In genomic region chr14:52917732-52918131, GRCh38 we compare ENCODE assay signal across 11 cellular contexts. TPM values are rescaled to one million over a fixed set of nuclear protein-coding genes. Genes with fewer than 3 reads are reported as not detected.
A peak's percentile ranks its signal among the peaks of the same experiment; 100 is the strongest.
DNase-seq lines count a peak whose midpoint lies in the region; ATAC-seq and TF ChIP-seq lines count a peak whose summit lies in the region.
"Had no signal": no experiment of that assay in that cellular context is flagged by ENCODE, and none has a peak within 500 bp of the region (broad histone marks: within the 10 kb centered on the region; RNA-seq: fewer than 3 reads in every experiment).

No MANE protein-coding gene starts in this region.

- H3K4me3 ChIP-seq in CD8-positive, alpha-beta memory T cell (ENCODE audit: low read length): no peak overlapping the region
- H3K4me3 ChIP-seq in ovary: no peak overlapping the region

- ATAC-seq in T-cell (replicated peaks in 1 of 4) (no peak), sciatic nerve (peak; percentile 64), HG02852 (IDR thresholded peaks at IDR 0.05; ENCODE audit: unreplicated experiment) (no peak)

- POLR2A ChIA-PET in CD8-positive, alpha-beta memory T cell (lab: Charles Lee): interaction anchor here (1.8 kb wide), 1 partner anchor 235 kb away, joined by 5 read pairs; the partner anchor contains the start of gene DDHD1
- POLR2A ChIA-PET in T-cell (lab: Charles Lee): interaction anchor here in 1 of 2 donors (0.6 to 1.0 kb wide), 2 partner anchors 12 to 19 kb away, joined by 3 read pairs; no protein-coding TSS in a partner anchor

- TF ChIP-seq EP300 in ovary (IDR thresholded peaks at IDR 0.05): no peak

- H3K9me3 Mint-ChIP-seq in CD8-positive, alpha-beta memory T cell: no peaks in the 10 kb centered on the region
- H3K9me3 Mint-ChIP-seq in T-cell: no peaks in the 10 kb centered on the region

- WGBS in ovary, 3 donors: 18 to 69% (median 22%) methylated on average over 1 of the region's 1 CpG

- peaks cover 0 to 3% of the 10 kb centered on the region in 2 donors for H3K27me3 Mint-ChIP-seq in CD8-positive, alpha-beta memory T cell
- peaks cover 0 to 1% of the 10 kb centered on the region in 2 donors for H3K27me3 Mint-ChIP-seq in T-cell

- intact Hi-C loops in sciatic nerve (cut with DNase I): no loop called here
- intact Hi-C loops in ovary (cut with DNase I): no loop called here

- no peak for DNase-seq in CD8-positive, alpha-beta memory T cell
- DNase-seq in T-cell (peak in 1 of 34 experiments; percentile 1), fibroblast of peridontal ligament (ENCODE audit: extremely low read depth) (peak; percentile 62), sciatic nerve (ENCODE audit: low spot score) (no peak), ovary (no peak), amniotic stem cell (lab: John Stamatoyannopoulos, UW) (no peak), NCI-H2029 treated with DMSO at 0.1 percent for 48 hours (lab: John Stamatoyannopoulos, UW) (no peak)
- DNase-seq: foreskin keratinocyte, NCI-H524, T1000 had no signal

- TF ChIP-seq POLR2A in ovary (IDR thresholded peaks at IDR 0.05): no peak

- no peak for TF ChIP-seq CTCF in ovary (IDR thresholded peaks at IDR 0.05)

- peaks cover 21% of the 10 kb centered on the region for H3K4me1 ChIP-seq in CD8-positive, alpha-beta memory T cell (ENCODE audit: insufficient read depth, low read length)
- peaks cover 5% of the 10 kb centered on the region for H3K4me1 ChIP-seq in ovary (ENCODE audit: insufficient read depth)

- CTCF ChIA-PET in CD8-positive, alpha-beta memory T cell (lab: Charles Lee): interaction anchor here (0.8 to 1.2 kb wide), 2 partner anchors 9 to 30 kb away, joined by 4 to 5 read pairs; no protein-coding TSS in a partner anchor
- CTCF ChIA-PET in T-cell (lab: Charles Lee): interaction anchor here in 1 of 2 donors (0.9 kb wide), 1 partner anchor 126 kb away, joined by 4 read pairs; no protein-coding TSS in a partner anchor

- peaks cover 28 to 38% (median 34%) of the 10 kb centered on the region in 3 donors for H3K4me1 Mint-ChIP-seq in CD8-positive, alpha-beta memory T cell
- peaks cover 28 to 36% (median 30%) of the 10 kb centered on the region in 3 donors for H3K4me1 Mint-ChIP-seq in T-cell

- H3K9me3 ChIP-seq in CD8-positive, alpha-beta memory T cell (ENCODE audit: low read length): no peaks in the 10 kb centered on the region
- no peaks in the 10 kb centered on the region for H3K9me3 ChIP-seq in ovary

- H3K4me3 Mint-ChIP-seq in CD8-positive, alpha-beta memory T cell: peak overlapping the region in 4 of 7 donors; percentile 0 to 63 (median 40)
- peak overlapping the region in 1 of 3 donors; percentile 36 for H3K4me3 Mint-ChIP-seq in T-cell

- H3K36me3 Mint-ChIP-seq in CD8-positive, alpha-beta memory T cell: no peaks in the 10 kb centered on the region
- H3K36me3 Mint-ChIP-seq in T-cell: no peaks in the 10 kb centered on the region

- H3K36me3 ChIP-seq in CD8-positive, alpha-beta memory T cell (ENCODE audit: insufficient read depth, low read length): no peaks in the 10 kb centered on the region
- H3K36me3 ChIP-seq in ovary: no peaks in the 10 kb centered on the region

- H3K27me3 ChIP-seq in CD8-positive, alpha-beta memory T cell (ENCODE audit: insufficient read depth, low read length, poor library complexity, severe bottlenecking): no peaks in the 10 kb centered on the region
- no peaks in the 10 kb centered on the region for H3K27me3 ChIP-seq in ovary
- H3K27me3 ChIP-seq: foreskin keratinocyte had no signal

- H3K27ac ChIP-seq in CD8-positive, alpha-beta memory T cell (ENCODE audit: low read depth, low read length): no peak overlapping the region
- no peak overlapping the region for H3K27ac ChIP-seq in ovary
- H3K27ac ChIP-seq: foreskin keratinocyte had no signal

- peak overlapping the region; percentile 66 to 99 (median 82) for H3K27ac Mint-ChIP-seq in CD8-positive, alpha-beta memory T cell
- peak overlapping the region; percentile 81 to 91 for H3K27ac Mint-ChIP-seq in T-cell

RNA-seq across cellular contexts. Expression of gene FERMT2, which starts 33.1 kb away (rescaled TPM):
- 1 to 10 TPM in 1 of 2 experiments, under 1 TPM in 1; 0.93 to 1.7 TPM for total RNA-seq in CD8-positive, alpha-beta memory T cell
- 0.51 TPM for polyA plus RNA-seq in CD8-positive, alpha-beta memory T cell
- total RNA-seq in T-cell: 1 to 10 TPM in 1 of 5 donors, under 1 TPM in 3, not detected in 1; 0.35 to 1.0 (median 0.84) TPM
- 210 TPM for total RNA-seq in sciatic nerve
- 100 to 1,000 TPM in 3 of 7 donors, 10 to 100 TPM in 4; 85.0 to 138 (median 98.4) TPM for total RNA-seq in ovary
- 100 to 1,000 TPM in 1 of 2 donors, 10 to 100 TPM in 1; 64.3 to 118 TPM for polyA plus RNA-seq in ovary

Comparison
In these comparisons a context has a peak if more than half of its experiments do, and no peak if none do; other contexts are left out.
1. RNA of gene FERMT2, which starts 33.1 kb away (total RNA-seq): 210 TPM in sciatic nerve (single experiment) and 85.0 to 138 TPM in ovary; 0.93 to 1.7 TPM in CD8-positive, alpha-beta memory T cell and 0.35 to 1.0 TPM in T-cell; every median in the first group is over 10 times any median in the second.